Comparison of ENCODE assay signal across 17 cellular contexts in genomic region chr15:31305375-31305774, GRCh38. TPM values are rescaled to one million over a fixed set of nuclear protein-coding genes. Genes with fewer than 3 reads are reported as not detected.
DNase-seq lines count a peak whose midpoint lies in the region; ATAC-seq, FAIRE-seq and TF ChIP-seq lines count a peak whose summit lies in the region.
"Had no signal": no experiment of that assay in that cellular context is flagged by ENCODE, and none has a peak within 500 bp of the region (broad histone marks: within the 10 kb centered on the region; RNA-seq: fewer than 3 reads in every experiment).

No MANE protein-coding gene starts in this region.

- no peak for TF ChIP-seq EP300 in H1 (IDR thresholded peaks at IDR 0.05; ENCODE audit: borderline replicate concordance in 1 of 2, low read depth in 2 of 2, low read length in 2 of 2)
- no peak for TF ChIP-seq EP300 in suprapubic skin (IDR thresholded peaks at IDR 0.05)

- H4K20me1 ChIP-seq in DND-41 (ENCODE audit: insufficient read depth, low read length) (no peaks in the 10 kb centered on the region), H1 (replicated peaks in 1 of 2; ENCODE audit: control insufficient read depth in 1 of 2, insufficient read depth in 2 of 2, low read length in 2 of 2) (no peaks in the 10 kb centered on the region)

- no peak overlapping the region for H3K27ac Mint-ChIP-seq in osteocyte (ENCODE audit: unreplicated experiment)
- H3K27ac Mint-ChIP-seq: B cell had no signal

- H3K27ac ChIP-seq in DND-41 (ENCODE audit: low read length) (no peak overlapping the region), H1 (ENCODE audit: low read depth, low read length) (no peak overlapping the region), suprapubic skin (no peak overlapping the region)
- H3K27ac ChIP-seq: breast epithelium, Peyer's patch, SK-N-MC had no signal

- TF ChIP-seq CTCF in DND-41 (IDR thresholded peaks at IDR 0.05; ENCODE audit: borderline replicate concordance, extremely low read depth, low read length, poor library complexity, severe bottlenecking) (no peak), H1 (IDR thresholded peaks at IDR 0.05; ENCODE audit: control extremely low read depth in 1 of 3, insufficient read depth in 1 of 3, low read depth in 1 of 3, low read length in 3 of 3) (no peak), osteocyte (IDR thresholded peaks at IDR 0.05) (no peak), suprapubic skin (IDR thresholded peaks at IDR 0.05) (no peak)

- TF ChIP-seq RAD21 in H1 (IDR thresholded peaks at IDR 0.05 in 1 of 2, conservative IDR thresholded peaks at IDR 0.05 in 1 of 2; ENCODE audit: low read depth in 2 of 2, low read length in 2 of 2), result no peak

- TF ChIP-seq POLR2A in H1 (IDR thresholded peaks at IDR 0.05; ENCODE audit: control extremely low read depth in 1 of 2, low read depth in 2 of 2, low read length in 2 of 2) (no peak), suprapubic skin (IDR thresholded peaks at IDR 0.05) (no peak)

- no peak overlapping the region for H3K4me3 ChIP-seq in DND-41 (ENCODE audit: low read depth in 1 of 2, low read length in 2 of 2)
- no peak overlapping the region for H3K4me3 ChIP-seq in H1 (ENCODE audit: extremely low read depth in 1 of 4, insufficient read depth in 2 of 4, low read depth in 3 of 4, low read length in 4 of 4)
- no peak overlapping the region for H3K4me3 ChIP-seq in suprapubic skin
- H3K4me3 ChIP-seq: breast epithelium, Peyer's patch, SK-N-MC had no signal

- H4K5ac ChIP-seq in H1 (ENCODE audit: insufficient read length, low read depth, low read length), result no peak overlapping the region

- H3K14ac ChIP-seq in H1 (ENCODE audit: insufficient read length), result no peak overlapping the region

- H3K4me1 Mint-ChIP-seq in osteocyte (ENCODE audit: unreplicated experiment), result peaks cover 17% of the 10 kb centered on the region

- H2BK15ac ChIP-seq in H1 (ENCODE audit: low read length), result peak overlapping the region; percentile 1; the same call in 1 of the 2 replicates

- no peaks in the 10 kb centered on the region for H3K9me3 Mint-ChIP-seq in osteocyte (ENCODE audit: unreplicated experiment)
- H3K9me3 Mint-ChIP-seq: IgD-negative memory B cell had no signal

- H2BK120ac ChIP-seq in H1 (replicated peaks; ENCODE audit: low read depth, low read length), result no peak overlapping the region

- POLR2A ChIA-PET in H1 (lab: Charles Lee; ENCODE audit: partially characterized antibody) (interaction anchor here (1.4 to 1.8 kb wide), 3 partner anchors 21 to 33 kb away, joined by 3 to 5 read pairs (median 4); partner anchors contain the start of gene KLF13), HEK293T (lab: Yijun Ruan, JAX) (no interaction called here)

- H4K91ac ChIP-seq in H1 (replicated peaks; ENCODE audit: insufficient read length, low read length), result peak overlapping the region; percentile 96

- WGBS in H1 (ENCODE audit: extremely low coverage in 1 of 2, insufficient coverage in 1 of 2, insufficient read length in 1 of 2, insufficient replicate concordance in 2 of 2, low coverage in 1 of 2, low lambda C conversion rate in 2 of 2, missing lambda C conversion rate in 1 of 2), 2 experiments, result 89% methylated on average over 2 of the region's 2 CpGs; no CpG with 5 or more reads in 1 of the 2 experiments
- 100% methylated on average over 2 of the region's 2 CpGs for WGBS in suprapubic skin

- H3K9me3 ChIP-seq in DND-41 (ENCODE audit: insufficient read depth, low read length, severe bottlenecking) (no peaks in the 10 kb centered on the region), H1 (ENCODE audit: insufficient read depth in 2 of 2, low read depth in 1 of 2, low read length in 1 of 2) (no peaks in the 10 kb centered on the region), suprapubic skin (no peaks in the 10 kb centered on the region)
- H3K9me3 ChIP-seq: breast epithelium, Peyer's patch had no signal

- H3K4me3 Mint-ChIP-seq in osteocyte (ENCODE audit: unreplicated experiment), result no peak overlapping the region
- H3K4me3 Mint-ChIP-seq: B cell had no signal

- H2BK5ac ChIP-seq in H1 (ENCODE audit: low read depth, low read length), result peak overlapping the region; percentile 89; the same call in 1 of the 2 replicates

- no peak overlapping the region for H4K8ac ChIP-seq in H1 (ENCODE audit: extremely low read depth, insufficient read depth, low read length)

- H3K9ac ChIP-seq in DND-41 (ENCODE audit: low read depth, low read length), result no peak overlapping the region
- no peak overlapping the region for H3K9ac ChIP-seq in H1 (replicated peaks in 1 of 4; ENCODE audit: extremely low read depth in 1 of 4, low read depth in 3 of 4, low read length in 3 of 4)

- peaks cover 39% of the 10 kb centered on the region for H3K27me3 Mint-ChIP-seq in osteocyte (ENCODE audit: unreplicated experiment)
- H3K27me3 Mint-ChIP-seq: B cell had no signal

- CTCF ChIA-PET in H1 (lab: Charles Lee; ENCODE audit: partially characterized antibody) (interaction anchor here (0.9 to 1.4 kb wide), 2 partner anchors 52 to 87 kb away, joined by 3 to 4 read pairs; no protein-coding TSS in a partner anchor), HEK293T (lab: Yijun Ruan, JAX) (no interaction called here)

- FAIRE-seq in H1 (lab: Jason Lieb, UNC), result no peak

- H3K23me2 ChIP-seq in H1 (ENCODE audit: low read depth, low read length), result no peaks in the 10 kb centered on the region

- H3K36me3 ChIP-seq in DND-41 (ENCODE audit: insufficient read depth, low read length) (no peaks in the 10 kb centered on the region), H1 (ENCODE audit: control insufficient read depth in 2 of 4, insufficient read depth in 4 of 4, low read length in 3 of 4) (no peaks in the 10 kb centered on the region), suprapubic skin (no peaks in the 10 kb centered on the region)
- H3K36me3 ChIP-seq: breast epithelium, Peyer's patch had no signal

- H2AK5ac ChIP-seq in H1 (ENCODE audit: low read depth, low read length), result peak overlapping the region; percentile 17; the same call in 1 of the 2 replicates

- H2BK20ac ChIP-seq in H1 (ENCODE audit: low read length), result peak overlapping the region; percentile 99; the same call in 1 of the 2 replicates

- H3K23ac ChIP-seq in H1 (ENCODE audit: insufficient read length), result no peak overlapping the region

- ATAC-seq in DND-41 (ENCODE audit: insufficient read depth, low read depth) (no peak), GM21447 (IDR thresholded peaks at IDR 0.05; ENCODE audit: unreplicated experiment) (no peak)
- ATAC-seq: esophagus mucosa had no signal

- peak; percentile 3 for DNase-seq in DND-41
- DNase-seq in NCI-H69 (lab: John Stamatoyannopoulos, UW), result peak; percentile 71
- peak in 1 of 2 experiments; percentile 45 for DNase-seq in H1 (ENCODE audit: low read depth in 1 of 2, low spot score in 2 of 2)
- peak; percentile 49 for DNase-seq in osteocyte (ENCODE audit: extremely low spot score, unreplicated experiment)
- no peak for DNase-seq in HEK293T (ENCODE audit: extremely low spot score)
- DNase-seq in suprapubic skin (ENCODE audit: low spot score in 2 of 2), result no peak
- DNase-seq in DMS114 treated with DMSO at 0.1 percent for 48 hours (lab: John Stamatoyannopoulos, UW; ENCODE audit: unreplicated experiment), result no peak
- DNase-seq: left cardiac atrium, midbrain, NCI-H187 treated with DMSO at 0.1 percent for 48 hours had no signal

- no peak overlapping the region for H3K4me2 ChIP-seq in DND-41 (ENCODE audit: insufficient read depth, low read length)
- no peak overlapping the region for H3K4me2 ChIP-seq in H1 (ENCODE audit: insufficient read depth in 1 of 2, low read depth in 2 of 2, low read length in 2 of 2)

- H3K4ac ChIP-seq in H1 (replicated peaks; ENCODE audit: insufficient read length, low read depth, low read length), result no peak overlapping the region

- no peak overlapping the region for H3K56ac ChIP-seq in H1 (replicated peaks; ENCODE audit: insufficient read length, low read depth, low read length)

- peak overlapping the region; percentile 83; the same call in 1 of the 2 replicates for H3K18ac ChIP-seq in H1 (ENCODE audit: extremely low read depth, low read length)

- no peaks in the 10 kb centered on the region for H3K36me3 Mint-ChIP-seq in osteocyte (ENCODE audit: unreplicated experiment)
- H3K36me3 Mint-ChIP-seq: IgD-negative memory B cell had no signal

- H2BK12ac ChIP-seq in H1 (ENCODE audit: low read depth, low read length), result peak overlapping the region; percentile 85

- H2AFZ ChIP-seq in DND-41 (ENCODE audit: low read depth, low read length) (no peak overlapping the region), H1 (ENCODE audit: low read length) (no peak overlapping the region)

- H3K79me1 ChIP-seq in H1 (ENCODE audit: low read depth, low read length), result no peaks in the 10 kb centered on the region

- H3K27me3 ChIP-seq in DND-41 (ENCODE audit: insufficient read depth, low read length, poor library complexity) (no peaks in the 10 kb centered on the region), H1 (replicated peaks in 1 of 4; ENCODE audit: control insufficient read depth in 3 of 4, extremely low read depth in 1 of 4, insufficient read depth in 3 of 4, low read length in 3 of 4) (peaks cover 0 to 2% (median 0%) of the 10 kb centered on the region in 4 experiments; a peak in 1 of 7 replicates), suprapubic skin (no peaks in the 10 kb centered on the region)
- H3K27me3 ChIP-seq: Peyer's patch had no signal

- peaks cover 24% of the 10 kb centered on the region for H3K4me1 ChIP-seq in DND-41 (ENCODE audit: insufficient read depth, low read length)
- H3K4me1 ChIP-seq in H1 (replicated peaks in 1 of 4; ENCODE audit: control insufficient read depth in 3 of 4, insufficient read depth in 4 of 4, low read length in 3 of 4), result peaks cover 18 to 62% (median 52%) of the 10 kb centered on the region in 4 experiments
- H3K4me1 ChIP-seq in suprapubic skin, result peaks cover 49% of the 10 kb centered on the region

- H3K79me2 ChIP-seq in DND-41 (ENCODE audit: insufficient read depth, low read length) (no peaks in the 10 kb centered on the region), H1 (ENCODE audit: control insufficient read depth in 1 of 2, insufficient read depth in 2 of 2, low read length in 2 of 2) (no peaks in the 10 kb centered on the region)

TF ChIP-seq in H1, 55 proteins besides CTCF, POLR2A, EP300 and RAD21 (continues in another document):
- TF ChIP-seq TEAD4 (IDR thresholded peaks at IDR 0.05; ENCODE audit: low read depth, low read length), result no peak

TF ChIP-seq in HEK293T, 16 proteins besides CTCF, POLR2A, EP300 and RAD21 (continues in another document):
- TF ChIP-seq ZNF384 (IDR thresholded peaks at IDR 0.05) (no peak), FOXA1 (IDR thresholded peaks at IDR 0.05) (no peak)

RNA-seq across cellular contexts. Expression of gene KLF13, which starts 21.3 kb away (rescaled TPM):
- 32.4 and 33.4 TPM in 2 replicates for total RNA-seq in H1 (2021; fragmentation: NEBNext Ultra II Directional; extraction: Animal tissue kit (Norgen Biotek cat#: 25700))
- polyA plus RNA-seq in H1 (2011; rRNA removed), result 15.7 and 18.3 TPM in 2 replicates
- 16.2 TPM for polyA plus RNA-seq in H1 (2011; cell fraction: cytosol; rRNA removed)
- 17.3 TPM for polyA plus RNA-seq in H1 (2011; cell fraction: nucleus; rRNA removed)
- polyA plus RNA-seq in H1 (2012, experiment 1 of 2), result 21.5 to 39.3 TPM (median 24.4 TPM) in 4 replicates
- 13.0 TPM for polyA plus RNA-seq in H1 (2012, experiment 2 of 2)
- polyA plus RNA-seq in H1 (2013, experiment 1 of 2), result 34.5 TPM
- 37.8 TPM for polyA plus RNA-seq in H1 (2013, experiment 2 of 2)
- polyA minus RNA-seq in H1 (2011; rRNA and poly(A)+ RNA removed), result 15.4 and 21.4 TPM in 2 replicates
- polyA minus RNA-seq in H1 (2011; cell fraction: cytosol; rRNA and poly(A)+ RNA removed), result 21.7 TPM
- polyA minus RNA-seq in H1 (2011; cell fraction: nucleus; rRNA and poly(A)+ RNA removed), result 10.9 TPM
- 54.5 and 57.7 TPM in 2 replicates for total RNA-seq in osteocyte
- total RNA-seq in suprapubic skin, result 100 to 1,000 TPM; 141 to 162 (median 145) TPM

Comparison
In these comparisons a context has a peak if more than half of its experiments do, and no peak if none do; other contexts are left out.
1. DNase-seq: peak in DND-41 (single experiment), NCI-H69 (single experiment) and osteocyte (single experiment); none in HEK293T (single experiment), suprapubic skin (0 of 2) and DMS114 treated with DMSO at 0.1 percent for 48 hours (single experiment).